Comparison of ENCODE assay signal across 8 cellular contexts in the genomic region with DNA sequence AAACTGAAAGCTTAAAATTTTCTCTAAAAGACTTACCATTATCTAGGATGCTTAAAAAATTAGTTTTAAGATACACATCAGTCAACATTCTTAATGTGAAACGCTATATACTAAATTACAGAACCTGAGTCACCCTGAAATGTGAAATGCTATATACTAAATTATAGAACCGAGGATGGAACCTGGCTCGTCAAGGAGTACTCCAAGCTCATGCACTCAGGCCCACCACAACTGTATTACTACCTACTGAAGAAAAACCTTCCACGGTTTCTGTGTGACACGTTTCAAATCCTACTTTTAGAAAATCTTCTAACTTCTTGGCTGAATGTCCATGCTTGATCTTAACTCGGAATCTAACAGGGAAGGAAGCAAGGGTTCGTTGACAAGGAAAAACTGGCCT. TPM values are rescaled to one million over a fixed set of nuclear protein-coding genes. Genes with fewer than 3 reads are reported as not detected.
DNase-seq lines count a peak whose midpoint lies in the region; ATAC-seq and TF ChIP-seq lines count a peak whose summit lies in the region.

No MANE protein-coding gene starts in this region.

- peak overlapping the region; percentile 81 for H3K27ac Mint-ChIP-seq in MCF 10A (ENCODE audit: low read depth, unreplicated experiment)

- TF ChIP-seq RAD21 in IMR-90 (IDR thresholded peaks at IDR 0.05; ENCODE audit: low read length): no peak

- dilution Hi-C loops in IMR-90 (cut with HindIII; ENCODE audit: low sequenced_read_pairs, unreplicated experiment): no loop called here

- H2AK5ac ChIP-seq in IMR-90 (ENCODE audit: low read depth, low read length): peak overlapping the region; percentile 45

- H3K27me3 ChIP-seq in IMR-90 (ENCODE audit: control insufficient read depth, insufficient read depth, low read length) (no peaks in the 10 kb centered on the region), muscle layer of duodenum (ENCODE audit: low read depth, low read length) (no peaks in the 10 kb centered on the region)

- CTCF ChIA-PET in AG04449 (lab: Yijun Ruan, JAX): interaction anchor here (0.9 to 3.4 kb wide), 6 partner anchors 11 to 554 kb away, joined by 3 to 11 read pairs (median 4); no protein-coding TSS in a partner anchor
- CTCF ChIA-PET in IMR-90 (lab: Yijun Ruan, JAX): no interaction called here
- CTCF ChIA-PET in MCF 10A (lab: Yijun Ruan, JAX): interaction anchor here (0.9 to 1.5 kb wide), 3 partner anchors 9 to 12 kb away, joined by 4 to 5 read pairs (median 4); no protein-coding TSS in a partner anchor

- no TSS peak for BruUV-seq in IMR-90 (replicated peaks; lab: Mats Ljungman, UMichigan)
- BruUV-seq in MCF 10A (replicated peaks; lab: Mats Ljungman, UMichigan): no TSS peak

- H2AK9ac ChIP-seq in IMR-90 (replicated peaks; ENCODE audit: low read depth, low read length, poor library complexity): no peak overlapping the region

- no peak overlapping the region for H2AFZ ChIP-seq in IMR-90 (replicated peaks; ENCODE audit: low read length, poor library complexity)

- no CpG with 5 or more reads among the region's 7 CpGs for WGBS in IMR-90 (ENCODE audit: extremely low coverage in 2 of 2, insufficient read length in 1 of 2), 2 experiments

- H3K79me1 ChIP-seq in IMR-90 (ENCODE audit: low read depth in 1 of 2, low read length in 2 of 2): peaks cover 20 to 51% of the 10 kb centered on the region in 2 experiments

- ATAC-seq in IMR-90 (ENCODE audit: low read depth): no peak

- H3K18ac ChIP-seq in IMR-90 (ENCODE audit: low read depth, low read length): peak overlapping the region; percentile 40; the same call in 1 of the 2 replicates

- peak overlapping the region; percentile 48; the same call in 1 of the 2 replicates for H3K27ac ChIP-seq in IMR-90 (ENCODE audit: insufficient read depth, low read length)
- H3K27ac ChIP-seq in muscle layer of duodenum (ENCODE audit: low read length): peak overlapping the region; percentile 92

- H3K9me3 ChIP-seq in IMR-90 (ENCODE audit: control insufficient read depth, insufficient read depth, low read length) (no peaks in the 10 kb centered on the region), muscle layer of duodenum (ENCODE audit: control insufficient read depth in 1 of 2, low read length in 2 of 2) (no peaks in the 10 kb centered on the region)

- H4K5ac ChIP-seq in IMR-90 (ENCODE audit: low read depth, low read length): peak overlapping the region; percentile 23; the same call in 1 of the 2 replicates

- no peaks in the 10 kb centered on the region for H3K9me3 Mint-ChIP-seq in MCF 10A (ENCODE audit: unreplicated experiment)

- intact Hi-C loops in IMR-90 (cut with micrococcal nuclease) (loop anchor here (5.0 to 10.0 kb wide), 2 partner anchors 36 to 158 kb away; no protein-coding TSS in a partner anchor), MCF 10A (cut with micrococcal nuclease) (loop anchor here (5.0 kb wide), 1 partner anchor 54 kb away; no protein-coding TSS in a partner anchor)

- peak overlapping the region; percentile 46 for H3K56ac ChIP-seq in IMR-90 (ENCODE audit: extremely low read depth, insufficient read depth, low read length)

- H3K4me3 Mint-ChIP-seq in MCF 10A (ENCODE audit: unreplicated experiment): peak overlapping the region; percentile 88

- no peak for TF ChIP-seq POLR2A in IMR-90 (IDR thresholded peaks at IDR 0.05; ENCODE audit: low read depth, low read length)

- H3K27me3 Mint-ChIP-seq in MCF 10A (ENCODE audit: insufficient read depth, unreplicated experiment): no peaks in the 10 kb centered on the region

- peak overlapping the region; percentile 85 for H3K4me2 ChIP-seq in IMR-90 (ENCODE audit: low read depth, low read length)

- H2BK120ac ChIP-seq in IMR-90 (ENCODE audit: low read depth, low read length): no peak overlapping the region

- DNase-seq in AG04449 (ENCODE audit: low read depth, low spot score) (no peak), IMR-90 (peak; percentile 14), MCF 10A (ENCODE audit: unreplicated experiment) (peak; percentile 21), occipital lobe (lab: John Stamatoyannopoulos, UW) (no peak), NOMO-1 (lab: John Stamatoyannopoulos, UW; ENCODE audit: unreplicated experiment in 2 of 2) (no peak), GM19240 (ENCODE audit: insufficient read length, low spot score) (no peak), GM03348 (ENCODE audit: low spot score) (no peak)

- peaks cover 13% of the 10 kb centered on the region; the same call in 1 of the 2 replicates for H4K20me1 ChIP-seq in IMR-90 (ENCODE audit: insufficient read depth, low read length)

- no peak overlapping the region for H2BK15ac ChIP-seq in IMR-90 (ENCODE audit: low read depth, low read length)

- H3K9ac ChIP-seq in IMR-90 (ENCODE audit: low read depth, low read length): peak overlapping the region; percentile 84

- TF ChIP-seq CTCF in AG04449 (IDR thresholded peaks at IDR 0.05; ENCODE audit: insufficient read depth, low read length, missing control alignments): no peak
- TF ChIP-seq CTCF in IMR-90 (conservative IDR thresholded peaks at IDR 0.05; ENCODE audit: low read depth, low read length): no peak
- TF ChIP-seq CTCF in MCF 10A (IDR thresholded peaks at IDR 0.05; ENCODE audit: unreplicated experiment): no peak

- peak overlapping the region; percentile 71; the same call in 1 of the 2 replicates for H3K4ac ChIP-seq in IMR-90 (ENCODE audit: low read depth, low read length)

- H4K8ac ChIP-seq in IMR-90 (ENCODE audit: low read depth in 2 of 2, low read length in 2 of 2): peak overlapping the region; percentile 20 to 21; a peak in 2 of 4 replicates

- peak overlapping the region; percentile 27 for H2BK5ac ChIP-seq in IMR-90 (ENCODE audit: low read depth, low read length, poor library complexity, severe bottlenecking)

- H3K36me3 ChIP-seq in IMR-90 (ENCODE audit: control insufficient read depth, insufficient read depth, low read length): no peaks in the 10 kb centered on the region
- no peaks in the 10 kb centered on the region for H3K36me3 ChIP-seq in muscle layer of duodenum (ENCODE audit: control insufficient read depth in 1 of 2, insufficient read depth in 2 of 2, low read length in 2 of 2)

- POLR2A ChIA-PET in AG04449 (lab: Yijun Ruan, JAX): no interaction called here
- POLR2A ChIA-PET in IMR-90 (lab: Charles Lee; ENCODE audit: unreplicated experiment): no interaction called here
- POLR2A ChIA-PET in MCF 10A (lab: Yijun Ruan, JAX): interaction anchor here (0.5 to 6.4 kb wide), 20 partner anchors 12 to 1428 kb away, joined by 3 to 104 read pairs (median 5); a partner anchor contains a TSS

- H3K9me1 ChIP-seq in IMR-90 (ENCODE audit: insufficient read depth, low read length): no peaks in the 10 kb centered on the region

- H3K4me1 ChIP-seq in IMR-90 (ENCODE audit: control insufficient read depth, insufficient read depth, low read length) (peaks cover 6% of the 10 kb centered on the region), muscle layer of duodenum (ENCODE audit: control insufficient read depth in 1 of 2, insufficient read depth in 2 of 2, low read length in 2 of 2) (peaks cover 6 to 37% of the 10 kb centered on the region in 2 donors)

- H3K14ac ChIP-seq in IMR-90 (replicated peaks; ENCODE audit: low read depth, low read length): peak overlapping the region; percentile 85

- in situ Hi-C loops in IMR-90 (cut with MboI; ENCODE audit: low sequenced_read_pairs): no loop called here

- no peak overlapping the region for H2BK20ac ChIP-seq in IMR-90 (ENCODE audit: low read depth, low read length)

- peaks cover 6% of the 10 kb centered on the region for H3K36me3 Mint-ChIP-seq in MCF 10A (ENCODE audit: insufficient read depth, unreplicated experiment)

- H3K23ac ChIP-seq in IMR-90 (ENCODE audit: low read depth, low read length): peak overlapping the region; percentile 97

- H4K91ac ChIP-seq in IMR-90 (ENCODE audit: insufficient read depth, low read depth, low read length): 0 out of 2 replicates have a peak overlapping the region, but pooled peaks have one; percentile 20

- H3K4me3 ChIP-seq in AG04449 (ENCODE audit: low read depth, low read length): peak overlapping the region; percentile 73
- H3K4me3 ChIP-seq in IMR-90 (ENCODE audit: insufficient read depth, low read depth, low read length): peak overlapping the region; percentile 75
- H3K4me3 ChIP-seq in muscle layer of duodenum (ENCODE audit: low read depth in 1 of 2, low read length in 2 of 2): peak overlapping the region; percentile 85 to 96

- H3K4me1 Mint-ChIP-seq in MCF 10A (ENCODE audit: insufficient read depth, unreplicated experiment): peaks cover 22% of the 10 kb centered on the region

TF ChIP-seq in IMR-90, 13 proteins besides CTCF, POLR2A, EP300 and RAD21 (continues in another document):
- TF ChIP-seq RFX5 (IDR thresholded peaks at IDR 0.05; ENCODE audit: low read depth, low read length): no peak
- TF ChIP-seq RCOR1 (IDR thresholded peaks at IDR 0.05; ENCODE audit: insufficient replicate concordance, low read length): no peak
- no peak for TF ChIP-seq CHD1 (IDR thresholded peaks at IDR 0.05; ENCODE audit: low read depth, low read length)
- no peak for TF ChIP-seq BHLHE40 (IDR thresholded peaks at IDR 0.05; ENCODE audit: low read depth, low read length)
- TF ChIP-seq, protein P1, sequence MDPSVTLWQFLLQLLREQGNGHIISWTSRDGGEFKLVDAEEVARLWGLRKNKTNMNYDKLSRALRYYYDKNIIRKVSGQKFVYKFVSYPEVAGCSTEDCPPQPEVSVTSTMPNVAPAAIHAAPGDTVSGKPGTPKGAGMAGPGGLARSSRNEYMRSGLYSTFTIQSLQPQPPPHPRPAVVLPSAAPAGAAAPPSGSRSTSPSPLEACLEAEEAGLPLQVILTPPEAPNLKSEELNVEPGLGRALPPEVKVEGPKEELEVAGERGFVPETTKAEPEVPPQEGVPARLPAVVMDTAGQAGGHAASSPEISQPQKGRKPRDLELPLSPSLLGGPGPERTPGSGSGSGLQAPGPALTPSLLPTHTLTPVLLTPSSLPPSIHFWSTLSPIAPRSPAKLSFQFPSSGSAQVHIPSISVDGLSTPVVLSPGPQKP (IDR thresholded peaks at IDR 0.05; ENCODE audit: borderline replicate concordance, low read depth, low read length): no peak
- no peak for TF ChIP-seq FOS (IDR thresholded peaks at IDR 0.05; ENCODE audit: low read depth, low read length)

RNA-seq across cellular contexts. Expression of a gene that starts 1.5 kb away (rescaled TPM):
- total RNA-seq in IMR-90 (2012; rRNA removed) (46.4 and 47.5 TPM in 2 replicates), MCF 10A (2022) (22.0 and 23.9 TPM in 2 replicates), occipital lobe (29.9 TPM)
- 14.3 and 15.8 TPM in 2 replicates for polyA plus RNA-seq in IMR-90 (2012; rRNA removed)
- 3.6 and 8.1 TPM in 2 replicates for polyA plus RNA-seq in IMR-90 (2012; cell fraction: cytosol; rRNA removed)
- polyA plus RNA-seq in IMR-90 (2012; cell fraction: nucleus; rRNA removed; ENCODE audit: low replicate concordance): 3.7 and 26.4 TPM in 2 replicates

RNA-seq across cellular contexts. Expression of a gene that starts 21.3 kb away (rescaled TPM):
- total RNA-seq in IMR-90 (2012; rRNA removed) (2.2 TPM in 2 replicates), MCF 10A (2022) (not detected in 2 replicates), occipital lobe (5.9 TPM)
- 1.6 and 1.9 TPM in 2 replicates for polyA plus RNA-seq in IMR-90 (2012; rRNA removed)
- 1.2 and 1.5 TPM in 2 replicates for polyA plus RNA-seq in IMR-90 (2012; cell fraction: cytosol; rRNA removed)
- polyA plus RNA-seq in IMR-90 (2012; cell fraction: nucleus; rRNA removed; ENCODE audit: low replicate concordance): 0.35 and 0.85 TPM in 2 replicates

Comparison
In these comparisons a context has a peak if more than half of its experiments do, and no peak if none do; other contexts are left out.
1. DNase-seq: peak in IMR-90 (single experiment) and MCF 10A (single experiment); none in AG04449 (single experiment), occipital lobe (single experiment), NOMO-1 (0 of 2), GM19240 (single experiment) and GM03348 (single experiment).
2. Peak in every context shown above with its lines, with median percentiles within 50 percentile points of each other: H3K4me3 ChIP-seq.